In genomic region chr17:29068828-29069227, GRCh38 we compare ENCODE assay signal across 19 cellular contexts. TPM values are rescaled to one million over a fixed set of nuclear protein-coding genes. Genes with fewer than 3 reads are reported as not detected.
DNase-seq lines count a peak whose midpoint lies in the region; ATAC-seq and TF ChIP-seq lines count a peak whose summit lies in the region.
"Had no signal": no experiment of that assay in that cellular context is flagged by ENCODE, and none has a peak within 500 bp of the region (broad histone marks: within the 10 kb centered on the region; RNA-seq: fewer than 3 reads in every experiment).

No MANE protein-coding gene starts in this region.

- no peaks in the 10 kb centered on the region for H3K27me3 ChIP-seq in MG63

- H3K4me1 Mint-ChIP-seq in nephron, result peaks cover 41% of the 10 kb centered on the region
- H3K4me1 Mint-ChIP-seq in MCF 10A (ENCODE audit: insufficient read depth, unreplicated experiment), result no peaks in the 10 kb centered on the region
- H3K4me1 Mint-ChIP-seq: B cell had no signal

- POLR2A ChIA-PET in MCF 10A (lab: Yijun Ruan, JAX), result interaction anchor here (0.7 kb wide), 1 partner anchor 103 kb away, joined by 3 read pairs; no protein-coding TSS in a partner anchor

- no peaks in the 10 kb centered on the region for H3K9me3 Mint-ChIP-seq in nephron
- no peaks in the 10 kb centered on the region for H3K9me3 Mint-ChIP-seq in MCF 10A (ENCODE audit: unreplicated experiment)

- H3K27ac Mint-ChIP-seq in nephron, result peak overlapping the region; percentile 0 to 21 (median 11)
- no peak overlapping the region for H3K27ac Mint-ChIP-seq in MCF 10A (ENCODE audit: low read depth, unreplicated experiment)
- H3K27ac Mint-ChIP-seq: B cell had no signal

- H3K36me3 Mint-ChIP-seq in nephron (ENCODE audit: low read depth) (no peaks in the 10 kb centered on the region), MCF 10A (ENCODE audit: insufficient read depth, unreplicated experiment) (peaks cover 7% of the 10 kb centered on the region)

- DNase-seq in MG63 (peak; percentile 25), fibroblast of the aortic adventitia (ENCODE audit: low read depth) (peak; percentile 38), MCF 10A (ENCODE audit: unreplicated experiment) (no peak), SW 1271 (lab: John Stamatoyannopoulos, UW) (no peak)
- DNase-seq: EL; GF-D8; KG1; NCI-H1105; NCI-H146; NCI-H345; NCI-H774; NK-92 treated with Interleukin-12 subunit alpha and Interleukin-12 subunit beta, amount 100 ng/mL, for 24 hours had no signal

- TF ChIP-seq CTCF in 22Rv1 (IDR thresholded peaks at IDR 0.05) (no peak), fibroblast of the aortic adventitia (IDR thresholded peaks at IDR 0.05; ENCODE audit: insufficient read depth, low read length) (no peak), nephron (IDR thresholded peaks at IDR 0.05; ENCODE audit: unreplicated experiment in 3 of 3) (no peak), MCF 10A (IDR thresholded peaks at IDR 0.05; ENCODE audit: unreplicated experiment) (no peak)

- no peaks in the 10 kb centered on the region for H3K36me3 ChIP-seq in MG63

- ATAC-seq in HG02981 (IDR thresholded peaks at IDR 0.05; ENCODE audit: unreplicated experiment) (no peak), HG02884 (IDR thresholded peaks at IDR 0.05; ENCODE audit: unreplicated experiment) (no peak)
- ATAC-seq: A549, Panc1 had no signal

- H3K27me3 Mint-ChIP-seq in nephron (ENCODE audit: low read depth), result peaks cover 3% of the 10 kb centered on the region
- H3K27me3 Mint-ChIP-seq in MCF 10A (ENCODE audit: insufficient read depth, unreplicated experiment), result no peaks in the 10 kb centered on the region
- H3K27me3 Mint-ChIP-seq: B cell had no signal

- H3K4me3 ChIP-seq in MG63 (no peak overlapping the region), fibroblast of the aortic adventitia (ENCODE audit: low read depth, low read length) (no peak overlapping the region)
- H3K4me3 ChIP-seq: A549 had no signal

- no peak overlapping the region for H3K4me3 Mint-ChIP-seq in nephron
- H3K4me3 Mint-ChIP-seq in MCF 10A (ENCODE audit: unreplicated experiment), result no peak overlapping the region
- H3K4me3 Mint-ChIP-seq: B cell had no signal

- CTCF ChIA-PET in MCF 10A (lab: Yijun Ruan, JAX), result no interaction called here

- H3K9me3 ChIP-seq in MG63, result no peaks in the 10 kb centered on the region
- H3K9me3 ChIP-seq: A549 had no signal

- H3K27ac ChIP-seq in 22Rv1, result peak overlapping the region; percentile 67
- H3K27ac ChIP-seq: A549 had no signal

- no TSS peak for BruUV-seq in MCF 10A (replicated peaks; lab: Mats Ljungman, UMichigan)

- intact Hi-C loops in MCF 10A (cut with micrococcal nuclease), result no loop called here

RNA-seq across cellular contexts. Expression of gene PIPOX, which starts 25.9 kb away (rescaled TPM):
- total RNA-seq in MG63 (2014; rRNA removed; shearing (Covaris generic); ENCODE audit: low replicate concordance), result 0.69 and 1.6 TPM in 2 replicates
- 1.8 and 3.0 TPM in 2 replicates for total RNA-seq in fibroblast of the aortic adventitia (ENCODE audit: low replicate concordance)
- not detected in 2 replicates for total RNA-seq in MCF 10A (2022)

Comparison
In these comparisons a context has a peak if more than half of its experiments do, and no peak if none do; other contexts are left out.
1. DNase-seq: peak in MG63 (single experiment) and fibroblast of the aortic adventitia (single experiment); none in MCF 10A (single experiment) and SW 1271 (0 of 2).